21 cellular contexts compared by ENCODE assay signal in genomic region chr3:16871915-16872842, GRCh38. TPM values are rescaled to one million over a fixed set of nuclear protein-coding genes. Genes with fewer than 3 reads are reported as not detected.
A peak's percentile ranks its signal among the peaks of the same experiment; 100 is the strongest.
DNase-seq lines count a peak whose midpoint lies in the region; TF ChIP-seq lines count a peak whose summit lies in the region.
"Had no signal": no experiment of that assay in that cellular context is flagged by ENCODE, and none has a peak within 500 bp of the region (broad histone marks: within the 10 kb centered on the region; RNA-seq: fewer than 3 reads in every experiment).

No MANE protein-coding gene starts in this region.

- H3K4me1 ChIP-seq in neuronal stem cell (ENCODE audit: control insufficient read depth in 2 of 2, insufficient read depth in 1 of 2, low read depth in 1 of 2, low read length in 2 of 2) (no peaks in the 10 kb centered on the region), SK-N-SH (ENCODE audit: control insufficient read depth in 1 of 2, insufficient read depth in 2 of 2, low read depth in 1 of 2, low read length in 1 of 2) (no peaks in the 10 kb centered on the region)
- H3K4me1 ChIP-seq: tibial artery had no signal

- H3K36me3 ChIP-seq in neuronal stem cell (replicated peaks in 1 of 2; ENCODE audit: control insufficient read depth in 2 of 2, insufficient read depth in 2 of 2, low read length in 2 of 2) (no peaks in the 10 kb centered on the region), SK-N-SH (replicated peaks in 1 of 2; ENCODE audit: control insufficient read depth in 1 of 2, insufficient read depth in 2 of 2, low read length in 1 of 2) (no peaks in the 10 kb centered on the region)
- H3K36me3 ChIP-seq: MG63, tibial artery had no signal

- no peak overlapping the region for H3K4ac ChIP-seq in neuronal stem cell (ENCODE audit: low read length)

- H2AK5ac ChIP-seq in neuronal stem cell (ENCODE audit: low read depth, low read length) = no peak overlapping the region

- no peaks in the 10 kb centered on the region for H3K9me2 ChIP-seq in SK-N-SH

- H3K4me2 ChIP-seq in neuronal stem cell (ENCODE audit: insufficient read depth, low read length, poor library complexity, severe bottlenecking) (no peak overlapping the region), SK-N-SH (no peak overlapping the region; the same call in 1 of the 2 replicates)

- no peak for TF ChIP-seq EP300 in SK-N-SH (IDR thresholded peaks at IDR 0.05; ENCODE audit: borderline replicate concordance in 1 of 2, low read depth in 1 of 2, low read length in 1 of 2)

- H3F3A ChIP-seq in SK-N-SH (replicated peaks; ENCODE audit: insufficient read depth) = no peaks in the 10 kb centered on the region

- H4K8ac ChIP-seq in neuronal stem cell (ENCODE audit: low read depth, low read length) = no peak overlapping the region

- no peak overlapping the region for H4K91ac ChIP-seq in neuronal stem cell (ENCODE audit: low read depth, low read length, poor library complexity)

- H2AFZ ChIP-seq in neuronal stem cell (ENCODE audit: low read length) (no peak overlapping the region), SK-N-SH (ENCODE audit: low read depth) (no peak overlapping the region)

- H3K79me1 ChIP-seq in neuronal stem cell (ENCODE audit: low read depth, low read length) = no peaks in the 10 kb centered on the region

- no peak overlapping the region for H3K27ac Mint-ChIP-seq in progenitor cell of endocrine pancreas
- H3K27ac Mint-ChIP-seq: activated CD4-positive, alpha-beta T cell treated with anti-CD3 and anti-CD28 coated beads for 36 hours; activated naive CD4-positive, alpha-beta T cell treated with anti-CD3 and anti-CD28 coated beads, Interleukin-2, amount 10 ng/mL, durations not matched to agents 7 days and 5 days; immature natural killer cell; memory B cell had no signal

- H2BK120ac ChIP-seq in neuronal stem cell (ENCODE audit: low read depth, low read length) = no peak overlapping the region

- H3K23ac ChIP-seq in neuronal stem cell (ENCODE audit: low read depth, low read length, poor library complexity) = no peak overlapping the region

- CTCF ChIA-PET in SK-N-SH (lab: Yijun Ruan, JAX) = interaction anchor here (0.6 to 1.9 kb wide), 6 partner anchors 12 to 189 kb away, joined by 3 to 14 read pairs (median 3); partner anchors contain the start of gene PLCL2

- no peak overlapping the region for H3K14ac ChIP-seq in neuronal stem cell (ENCODE audit: low read length)

- no peak for TF ChIP-seq CTCF in NB4 (IDR thresholded peaks at IDR 0.05; ENCODE audit: low read depth, low read length)
- TF ChIP-seq CTCF in progenitor cell of endocrine pancreas (IDR thresholded peaks at IDR 0.05; ENCODE audit: unreplicated experiment) = peak; percentile 25
- TF ChIP-seq CTCF in SK-N-SH (IDR thresholded peaks at IDR 0.05) = no peak

- H3K27me3 ChIP-seq in neuronal stem cell (ENCODE audit: control insufficient read depth in 3 of 3, insufficient read depth in 3 of 3, low read depth in 1 of 3, low read length in 3 of 3) = peaks cover 0 to 10% (median 0%) of the 10 kb centered on the region in 3 experiments
- no peaks in the 10 kb centered on the region for H3K27me3 ChIP-seq in SK-N-SH (ENCODE audit: insufficient read depth)
- H3K27me3 ChIP-seq: MG63, tibial artery had no signal

- H3K9me3 ChIP-seq in neuronal stem cell (replicated peaks in 1 of 2; ENCODE audit: control insufficient read depth in 2 of 2, insufficient read depth in 1 of 2, low read depth in 1 of 2, low read length in 2 of 2) (no peaks in the 10 kb centered on the region), SK-N-SH (no peaks in the 10 kb centered on the region)
- H3K9me3 ChIP-seq: MG63, tibial artery had no signal

- no peak overlapping the region for H2BK15ac ChIP-seq in neuronal stem cell (ENCODE audit: low read length)

- no peak overlapping the region for H2BK5ac ChIP-seq in neuronal stem cell (ENCODE audit: low read length)

- H3K9me3 Mint-ChIP-seq in progenitor cell of endocrine pancreas (ENCODE audit: low read depth) = no peaks in the 10 kb centered on the region
- H3K9me3 Mint-ChIP-seq: activated naive CD4-positive, alpha-beta T cell treated with anti-CD3 and anti-CD28 coated beads, Interleukin-2, amount 10 ng/mL, durations not matched to agents 7 days and 5 days; brain; immature natural killer cell; memory B cell had no signal

- H3K4me3 Mint-ChIP-seq in progenitor cell of endocrine pancreas (ENCODE audit: low read depth) = no peak overlapping the region
- H3K4me3 Mint-ChIP-seq: activated CD4-positive, alpha-beta T cell treated with anti-CD3 and anti-CD28 coated beads for 36 hours; activated naive CD4-positive, alpha-beta T cell treated with anti-CD3 and anti-CD28 coated beads, Interleukin-2, amount 10 ng/mL, durations not matched to agents 7 days and 5 days; brain; immature natural killer cell; memory B cell had no signal

- H3K79me2 ChIP-seq in SK-N-SH (ENCODE audit: insufficient read depth) = no peaks in the 10 kb centered on the region

- POLR2A ChIA-PET in SK-N-SH (lab: Yijun Ruan, JAX) = no interaction called here

- no peak overlapping the region for H2BK12ac ChIP-seq in neuronal stem cell (ENCODE audit: low read length)

- H3K27ac ChIP-seq in caudate nucleus (ENCODE audit: low read depth, low read length) = peak overlapping the region; percentile 13
- no peak overlapping the region for H3K27ac ChIP-seq in neuronal stem cell (replicated peaks; ENCODE audit: low read length)
- H3K27ac ChIP-seq in SK-N-SH (ENCODE audit: low read depth in 2 of 2, low read length in 1 of 2) = no peak overlapping the region
- H3K27ac ChIP-seq: C4-2B, tibial artery had no signal

- TF ChIP-seq RAD21 in SK-N-SH (IDR thresholded peaks at IDR 0.05; ENCODE audit: low read length) = no peak

- no peaks in the 10 kb centered on the region for H4K20me1 ChIP-seq in SK-N-SH (ENCODE audit: insufficient read depth)

- no peak for TF ChIP-seq POLR2A in NB4 (IDR thresholded peaks at IDR 0.05; ENCODE audit: extremely low read depth, insufficient read length)

- no peak overlapping the region for H3K4me3 ChIP-seq in NB4 (ENCODE audit: low read depth, low read length)
- H3K4me3 ChIP-seq in neuronal stem cell (ENCODE audit: low read length in 2 of 2) = no peak overlapping the region
- no peak overlapping the region for H3K4me3 ChIP-seq in SK-N-SH (ENCODE audit: low read depth in 2 of 2, low read length in 1 of 2)
- H3K4me3 ChIP-seq: MG63, tibial artery had no signal

- no peaks in the 10 kb centered on the region for H3K4me1 Mint-ChIP-seq in progenitor cell of endocrine pancreas (ENCODE audit: low read depth)

- H3K36me3 Mint-ChIP-seq in progenitor cell of endocrine pancreas (ENCODE audit: insufficient read depth) = no peaks in the 10 kb centered on the region
- H3K36me3 Mint-ChIP-seq: activated naive CD4-positive, alpha-beta T cell treated with anti-CD3 and anti-CD28 coated beads, Interleukin-2, amount 10 ng/mL, durations not matched to agents 7 days and 5 days; brain; memory B cell had no signal

- WGBS in neuronal stem cell (ENCODE audit: extremely low coverage in 2 of 2, insufficient read length in 2 of 2, insufficient replicate concordance in 1 of 2), 2 donors = no CpG with 5 or more reads among the region's 6 CpGs
- WGBS in SK-N-SH (ENCODE audit: low lambda C conversion rate) = 77% methylated on average over 6 of the region's 6 CpGs

- H3K9ac ChIP-seq in neuronal stem cell (ENCODE audit: low read depth, low read length, poor library complexity) (no peak overlapping the region), SK-N-SH (no peak overlapping the region)

- DNase-seq in NOMO-1 treated with DMSO at 0.1 percent for 48 hours (lab: John Stamatoyannopoulos, UW; ENCODE audit: unreplicated experiment) (peak; percentile 18), NOMO-1 (lab: John Stamatoyannopoulos, UW; ENCODE audit: unreplicated experiment in 2 of 2) (no peak), NB4 (ENCODE audit: low read depth) (peak; percentile 58), caudate nucleus (lab: John Stamatoyannopoulos, UW) (peak in 3 of 61 donors; percentile 22 to 51 (median 23)), progenitor cell of endocrine pancreas (ENCODE audit: low spot score, unreplicated experiment) (no peak), germinal center (ENCODE audit: low spot score) (no peak), neuronal stem cell (ENCODE audit: low spot score) (no peak), SK-N-SH (no peak)
- DNase-seq: 8988T; activated CD4-positive, alpha-beta T cell treated with anti-CD3 and anti-CD28 coated beads for 36 hours; activated naive CD4-positive, alpha-beta T cell treated with anti-CD3 and anti-CD28 coated beads, Interleukin-2, amount 10 ng/mL, durations not matched to agents 7 days and 5 days; effector CD4-positive, alpha-beta T cell; immature natural killer cell; MG63; right cardiac atrium; SHP77 treated with DMSO at 0.1 percent for 48 hours; stimulated activated CD4-positive, alpha-beta T cell treated with anti-CD3 and anti-CD28 coated beads, Interleukin-4, amount 100 ng/mL, for 24 hours; tibial artery had no signal

- H3K27me3 Mint-ChIP-seq in progenitor cell of endocrine pancreas = no peaks in the 10 kb centered on the region
- H3K27me3 Mint-ChIP-seq: brain had no signal

- no peak overlapping the region for H3K18ac ChIP-seq in neuronal stem cell (ENCODE audit: low read length)

TF ChIP-seq in SK-N-SH, 30 proteins besides CTCF, POLR2A, EP300 and RAD21:
- TF ChIP-seq SMC3 (IDR thresholded peaks at IDR 0.05; ENCODE audit: low read depth, low read length) (no peak), JUND (IDR thresholded peaks at IDR 0.05) (no peak), TEAD4 (IDR thresholded peaks at IDR 0.05; ENCODE audit: borderline replicate concordance, insufficient read depth) (no peak), TCF12 (IDR thresholded peaks at IDR 0.05) (no peak), ZBTB33 (IDR thresholded peaks at IDR 0.05; ENCODE audit: borderline replicate concordance, low read depth) (no peak)

RNA-seq across cellular contexts. Expression of gene PLCL2, which starts 12.6 kb away (rescaled TPM):
- total RNA-seq in progenitor cell of endocrine pancreas = 10.8 and 11.3 TPM in 2 replicates
- polyA plus RNA-seq in neuronal stem cell (2013, experiment 1 of 2) = 3.1 TPM
- polyA plus RNA-seq in neuronal stem cell (2013, experiment 2 of 2) = 3.1 TPM
- 0.85 and 1.1 TPM in 2 replicates for polyA plus RNA-seq in SK-N-SH (2012; rRNA removed)
- 1.3 TPM in 2 replicates for polyA plus RNA-seq in SK-N-SH (2012; cell fraction: cytosol; rRNA removed)
- 0.83 and 1.0 TPM in 2 replicates for polyA plus RNA-seq in SK-N-SH (2012; cell fraction: nucleus; rRNA removed)

Comparison
In these comparisons a context has a peak if more than half of its experiments do, and no peak if none do; other contexts are left out.
1. DNase-seq: peak in NOMO-1 treated with DMSO at 0.1 percent for 48 hours (single experiment) and NB4 (single experiment); none in NOMO-1 (0 of 2), progenitor cell of endocrine pancreas (single experiment), germinal center (single experiment), neuronal stem cell (single experiment) and SK-N-SH (single experiment).